Comparison of ENCODE assay signal across 1 cellular context in genomic region chr12:123532808-123533649, GRCh38.
TF ChIP-seq lines count a peak whose summit lies in the region.

No MANE protein-coding gene starts in this region.

TF ChIP-seq in HepG2, 621 proteins besides CTCF, POLR2A, EP300 and RAD21 (continued from another document and continues in another):
- no peak for TF ChIP-seq AFF4 (CRISPR knock-in tag; IDR thresholded peaks at IDR 0.05)
- no peak for TF ChIP-seq ZNF572 (CRISPR knock-in tag; IDR thresholded peaks at IDR 0.05)
- peak; percentile 75; the same call in 1 of the 2 replicates for TF ChIP-seq ZZZ3 (CRISPR knock-in tag; IDR thresholded peaks at IDR 0.05; ENCODE audit: borderline replicate concordance)
- no peak for TF ChIP-seq HCFC1 (IDR thresholded peaks at IDR 0.05; ENCODE audit: low read depth, low read length)
- no peak for TF ChIP-seq DPF2 (CRISPR knock-in tag; IDR thresholded peaks at IDR 0.05; ENCODE audit: borderline replicate concordance, low read depth)
- peak; percentile 41; the same call in 1 of the 2 replicates for TF ChIP-seq PAXIP1 (CRISPR knock-in tag; conservative IDR thresholded peaks at IDR 0.05)
- TF ChIP-seq ZSCAN20 (CRISPR knock-in tag; IDR thresholded peaks at IDR 0.05; ENCODE audit: borderline replicate concordance) = no peak
- TF ChIP-seq KLF15 (CRISPR knock-in tag; IDR thresholded peaks at IDR 0.05; ENCODE audit: borderline replicate concordance) = peak; percentile 91; the same call in 1 of the 2 replicates
- peak; percentile 56; the same call in 1 of the 2 replicates for TF ChIP-seq ZNF501 (CRISPR knock-in tag; IDR thresholded peaks at IDR 0.05)
- 0 out of 2 replicates have a peak, but pooled peaks have one; percentile 28 for TF ChIP-seq TOPORS (CRISPR knock-in tag; IDR thresholded peaks at IDR 0.05)
- TF ChIP-seq ZNF12 (CRISPR knock-in tag; IDR thresholded peaks at IDR 0.05) = no peak
- TF ChIP-seq SP1 (IDR thresholded peaks at IDR 0.05) = no peak
- no peak; the same call in 1 of the 2 replicates for TF ChIP-seq SP1 (CRISPR knock-in tag; IDR thresholded peaks at IDR 0.05)
- peak; percentile 15; the same call in 1 of the 2 replicates for TF ChIP-seq IRX3 (CRISPR knock-in tag; IDR thresholded peaks at IDR 0.05; ENCODE audit: borderline replicate concordance, low read depth)
- peak; percentile 89 for TF ChIP-seq ZNF256 (CRISPR knock-in tag; conservative IDR thresholded peaks at IDR 0.05)
- TF ChIP-seq SNAI1 (CRISPR knock-in tag; IDR thresholded peaks at IDR 0.05; ENCODE audit: borderline replicate concordance) = no peak
- TF ChIP-seq ZBTB7A (CRISPR knock-in tag; IDR thresholded peaks at IDR 0.05) = peak; percentile 87
- peak; percentile 64; the same call in 1 of the 2 replicates for TF ChIP-seq POGZ (CRISPR knock-in tag; IDR thresholded peaks at IDR 0.05)
- TF ChIP-seq MXI1 (IDR thresholded peaks at IDR 0.05; ENCODE audit: borderline replicate concordance, low read depth, low read length) = 0 out of 3 replicates have a peak, but pooled peaks have one; percentile 21
- no peak for TF ChIP-seq FOXK2 (IDR thresholded peaks at IDR 0.05)
- no peak for TF ChIP-seq ZNF7 (CRISPR knock-in tag; IDR thresholded peaks at IDR 0.05)
- no peak for TF ChIP-seq MTF2 (CRISPR knock-in tag; IDR thresholded peaks at IDR 0.05; ENCODE audit: borderline replicate concordance)
- TF ChIP-seq, protein P1, sequence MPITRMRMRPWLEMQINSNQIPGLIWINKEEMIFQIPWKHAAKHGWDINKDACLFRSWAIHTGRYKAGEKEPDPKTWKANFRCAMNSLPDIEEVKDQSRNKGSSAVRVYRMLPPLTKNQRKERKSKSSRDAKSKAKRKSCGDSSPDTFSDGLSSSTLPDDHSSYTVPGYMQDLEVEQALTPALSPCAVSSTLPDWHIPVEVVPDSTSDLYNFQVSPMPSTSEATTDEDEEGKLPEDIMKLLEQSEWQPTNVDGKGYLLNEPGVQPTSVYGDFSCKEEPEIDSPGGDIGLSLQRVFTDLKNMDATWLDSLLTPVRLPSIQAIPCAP (CRISPR knock-in tag; IDR thresholded peaks at IDR 0.05; ENCODE audit: low read depth) = 0 out of 2 replicates have a peak, but pooled peaks have one; percentile 58
- TF ChIP-seq, protein P2, sequence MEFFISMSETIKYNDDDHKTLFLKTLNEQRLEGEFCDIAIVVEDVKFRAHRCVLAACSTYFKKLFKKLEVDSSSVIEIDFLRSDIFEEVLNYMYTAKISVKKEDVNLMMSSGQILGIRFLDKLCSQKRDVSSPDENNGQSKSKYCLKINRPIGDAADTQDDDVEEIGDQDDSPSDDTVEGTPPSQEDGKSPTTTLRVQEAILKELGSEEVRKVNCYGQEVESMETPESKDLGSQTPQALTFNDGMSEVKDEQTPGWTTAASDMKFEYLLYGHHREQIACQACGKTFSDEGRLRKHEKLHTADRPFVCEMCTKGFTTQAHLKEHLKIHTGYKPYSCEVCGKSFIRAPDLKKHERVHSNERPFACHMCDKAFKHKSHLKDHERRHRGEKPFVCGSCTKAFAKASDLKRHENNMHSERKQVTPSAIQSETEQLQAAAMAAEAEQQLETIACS (CRISPR knock-in tag; IDR thresholded peaks at IDR 0.05) = peak; percentile 91
- no peak for TF ChIP-seq ZNF10 (CRISPR knock-in tag; IDR thresholded peaks at IDR 0.05; ENCODE audit: borderline replicate concordance, low read depth)
- TF ChIP-seq ZFP37 (CRISPR knock-in tag; IDR thresholded peaks at IDR 0.05; ENCODE audit: borderline replicate concordance) = no peak
- TF ChIP-seq SAP130 (CRISPR knock-in tag; IDR thresholded peaks at IDR 0.05; ENCODE audit: low read depth) = peak; percentile 62; the same call in 1 of the 2 replicates
- TF ChIP-seq ZSCAN22 (CRISPR knock-in tag; IDR thresholded peaks at IDR 0.05) = peak; percentile 48; the same call in 1 of the 2 replicates
- TF ChIP-seq FLYWCH1 (CRISPR knock-in tag; IDR thresholded peaks at IDR 0.05) = no peak
- no peak for TF ChIP-seq CREB1 (IDR thresholded peaks at IDR 0.05)
- no peak for TF ChIP-seq CREB1 (CRISPR knock-in tag; IDR thresholded peaks at IDR 0.05)
- TF ChIP-seq ATF7-NPFF (CRISPR knock-in tag; IDR thresholded peaks at IDR 0.05; ENCODE audit: low read depth) = peak; percentile 84; the same call in 1 of the 2 replicates
- TF ChIP-seq CEBPZ (IDR thresholded peaks at IDR 0.05; ENCODE audit: low read length) = no peak
- no peak for TF ChIP-seq ZKSCAN8 (CRISPR knock-in tag; IDR thresholded peaks at IDR 0.05; ENCODE audit: borderline replicate concordance)
- TF ChIP-seq TEAD2 (CRISPR knock-in tag; IDR thresholded peaks at IDR 0.05) = no peak
- no peak for TF ChIP-seq GATA4 (IDR thresholded peaks at IDR 0.05; ENCODE audit: borderline replicate concordance, low read depth)
- TF ChIP-seq, protein P3, sequence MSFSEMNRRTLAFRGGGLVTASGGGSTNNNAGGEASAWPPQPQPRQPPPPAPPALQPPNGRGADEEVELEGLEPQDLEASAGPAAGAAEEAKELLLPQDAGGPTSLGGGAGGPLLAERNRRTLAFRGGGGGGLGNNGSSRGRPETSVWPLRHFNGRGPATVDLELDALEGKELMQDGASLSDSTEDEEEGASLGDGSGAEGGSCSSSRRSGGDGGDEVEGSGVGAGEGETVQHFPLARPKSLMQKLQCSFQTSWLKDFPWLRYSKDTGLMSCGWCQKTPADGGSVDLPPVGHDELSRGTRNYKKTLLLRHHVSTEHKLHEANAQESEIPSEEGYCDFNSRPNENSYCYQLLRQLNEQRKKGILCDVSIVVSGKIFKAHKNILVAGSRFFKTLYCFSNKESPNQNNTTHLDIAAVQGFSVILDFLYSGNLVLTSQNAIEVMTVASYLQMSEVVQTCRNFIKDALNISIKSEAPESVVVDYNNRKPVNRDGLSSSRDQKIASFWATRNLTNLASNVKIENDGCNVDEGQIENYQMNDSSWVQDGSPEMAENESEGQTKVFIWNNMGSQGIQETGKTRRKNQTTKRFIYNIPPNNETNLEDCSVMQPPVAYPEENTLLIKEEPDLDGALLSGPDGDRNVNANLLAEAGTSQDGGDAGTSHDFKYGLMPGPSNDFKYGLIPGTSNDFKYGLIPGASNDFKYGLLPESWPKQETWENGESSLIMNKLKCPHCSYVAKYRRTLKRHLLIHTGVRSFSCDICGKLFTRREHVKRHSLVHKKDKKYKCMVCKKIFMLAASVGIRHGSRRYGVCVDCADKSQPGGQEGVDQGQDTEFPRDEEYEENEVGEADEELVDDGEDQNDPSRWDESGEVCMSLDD (CRISPR knock-in tag; IDR thresholded peaks at IDR 0.05; ENCODE audit: borderline replicate concordance) = 0 out of 2 replicates have a peak, but pooled peaks have one; percentile 47
- peak; percentile 73; the same call in 1 of the 2 replicates for TF ChIP-seq ZNF678 (CRISPR knock-in tag; IDR thresholded peaks at IDR 0.05)
- TF ChIP-seq, protein P4, sequence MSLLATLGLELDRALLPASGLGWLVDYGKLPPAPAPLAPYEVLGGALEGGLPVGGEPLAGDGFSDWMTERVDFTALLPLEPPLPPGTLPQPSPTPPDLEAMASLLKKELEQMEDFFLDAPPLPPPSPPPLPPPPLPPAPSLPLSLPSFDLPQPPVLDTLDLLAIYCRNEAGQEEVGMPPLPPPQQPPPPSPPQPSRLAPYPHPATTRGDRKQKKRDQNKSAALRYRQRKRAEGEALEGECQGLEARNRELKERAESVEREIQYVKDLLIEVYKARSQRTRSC (CRISPR knock-in tag; IDR thresholded peaks at IDR 0.05; ENCODE audit: low read depth) = no peak; the same call in 1 of the 2 replicates
- TF ChIP-seq, protein P5, sequence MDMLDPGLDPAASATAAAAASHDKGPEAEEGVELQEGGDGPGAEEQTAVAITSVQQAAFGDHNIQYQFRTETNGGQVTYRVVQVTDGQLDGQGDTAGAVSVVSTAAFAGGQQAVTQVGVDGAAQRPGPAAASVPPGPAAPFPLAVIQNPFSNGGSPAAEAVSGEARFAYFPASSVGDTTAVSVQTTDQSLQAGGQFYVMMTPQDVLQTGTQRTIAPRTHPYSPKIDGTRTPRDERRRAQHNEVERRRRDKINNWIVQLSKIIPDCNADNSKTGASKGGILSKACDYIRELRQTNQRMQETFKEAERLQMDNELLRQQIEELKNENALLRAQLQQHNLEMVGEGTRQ (IDR thresholded peaks at IDR 0.05; ENCODE audit: low read depth, low read length) = no peak
- TF ChIP-seq, protein P5 (CRISPR knock-in tag; IDR thresholded peaks at IDR 0.05; ENCODE audit: borderline replicate concordance) = no peak
- TF ChIP-seq, protein P6, sequence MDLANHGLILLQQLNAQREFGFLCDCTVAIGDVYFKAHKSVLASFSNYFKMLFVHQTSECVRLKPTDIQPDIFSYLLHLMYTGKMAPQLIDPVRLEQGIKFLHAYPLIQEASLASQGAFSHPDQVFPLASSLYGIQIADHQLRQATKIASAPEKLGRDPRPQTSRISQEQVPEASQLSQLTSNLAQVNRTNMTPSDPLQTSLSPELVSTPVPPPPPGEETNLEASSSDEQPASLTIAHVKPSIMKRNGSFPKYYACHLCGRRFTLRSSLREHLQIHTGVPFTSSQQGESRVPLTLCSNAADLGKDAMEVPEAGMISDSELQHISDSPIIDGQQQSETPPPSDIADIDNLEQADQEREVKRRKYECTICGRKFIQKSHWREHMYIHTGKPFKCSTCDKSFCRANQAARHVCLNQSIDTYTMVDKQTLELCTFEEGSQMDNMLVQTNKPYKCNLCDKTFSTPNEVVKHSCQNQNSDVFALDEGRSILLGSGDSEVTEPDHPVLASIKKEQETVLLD (CRISPR knock-in tag; IDR thresholded peaks at IDR 0.05; ENCODE audit: low read depth) = peak; percentile 75
- peak; percentile 39; the same call in 1 of the 2 replicates for TF ChIP-seq HOXA9 (CRISPR knock-in tag; IDR thresholded peaks at IDR 0.05; ENCODE audit: borderline replicate concordance)
